Comparison of ENCODE assay signal across 8 cellular contexts in genomic region chr20:50844430-50845100, GRCh38. TPM values are rescaled to one million over a fixed set of nuclear protein-coding genes. Genes with fewer than 3 reads are reported as not detected.
DNase-seq lines count a peak whose midpoint lies in the region; ATAC-seq lines count a peak whose summit lies in the region.

No MANE protein-coding gene starts in this region.

- ATAC-seq in GM19467 (IDR thresholded peaks at IDR 0.05; ENCODE audit: unreplicated experiment) (peak; percentile 83), HG03469 (IDR thresholded peaks at IDR 0.05; ENCODE audit: unreplicated experiment) (peak; percentile 79)

- DNase-seq in Daoy (ENCODE audit: low read depth) (peak; percentile 95), pulmonary artery endothelial cell (ENCODE audit: low read depth, low spot score) (peak; percentile 51), NCI-H2227 treated with DMSO at 0.1 percent for 48 hours (lab: John Stamatoyannopoulos, UW) (no peak), DMS114 treated with DMSO at 0.1 percent for 48 hours (lab: John Stamatoyannopoulos, UW; ENCODE audit: unreplicated experiment) (no peak), OCI-M1 (lab: John Stamatoyannopoulos, UW) (no peak)
- DNase-seq in activated effector memory CD4-positive, alpha-beta T cell treated with Interleukin-2 at 50 U/mL for 16 hours, result peak; percentile 15

RNA-seq across cellular contexts. Expression of gene BCAS4, which starts 49.7 kb away (rescaled TPM):
- total RNA-seq in Daoy (2014; rRNA removed; shearing (Covaris generic)), result 10.9 and 16.1 TPM in 2 replicates
- total RNA-seq in pulmonary artery endothelial cell, result 1.6 and 2.5 TPM in 2 replicates

Comparison
In these comparisons a context has a peak if more than half of its experiments do, and no peak if none do; other contexts are left out.
1. DNase-seq: peak in Daoy (single experiment), activated effector memory CD4-positive, alpha-beta T cell treated with Interleukin-2 at 50 U/mL for 16 hours (single experiment) and pulmonary artery endothelial cell (single experiment); none in NCI-H2227 treated with DMSO at 0.1 percent for 48 hours (single experiment), DMS114 treated with DMSO at 0.1 percent for 48 hours (single experiment) and OCI-M1 (single experiment).